23 cellular contexts compared by ENCODE assay signal in genomic region chr17:80358861-80359260, GRCh38.
"Had no signal": no experiment of that assay in that cellular context is flagged by ENCODE, and none has a peak within 500 bp of the region (broad histone marks: within the 10 kb centered on the region; RNA-seq: fewer than 3 reads in every experiment).

No MANE protein-coding gene starts in this region.

- ATAC-seq: left colon; left ventricle myocardium superior; naive thymus-derived CD4-positive, alpha-beta T cell; psoas muscle had no signal

- H3K27ac Mint-ChIP-seq: neural progenitor cell had no signal

- H3K4me3 ChIP-seq: dorsolateral prefrontal cortex, lung, neural progenitor cell, ovary, psoas muscle, right lobe of liver, testis had no signal

- H3K27ac ChIP-seq: dorsolateral prefrontal cortex, neural progenitor cell, ovary, psoas muscle, testis had no signal

- H3K4me2 ChIP-seq: neural progenitor cell had no signal

- H3K27me3 ChIP-seq: dorsolateral prefrontal cortex, neural progenitor cell, ovary, right lobe of liver, testis had no signal

- H3K4me3 Mint-ChIP-seq: naive thymus-derived CD4-positive, alpha-beta T cell; neural progenitor cell had no signal

- H3K4me1 ChIP-seq: neural progenitor cell, psoas muscle, right lobe of liver had no signal

- DNase-seq: caudate nucleus; cortex of kidney; effector CD8-positive, alpha-beta T cell; foreskin melanocyte; head of caudate nucleus; hippocampal formation; left colon; left ventricle myocardium superior; mesendoderm; naive thymus-derived CD4-positive, alpha-beta T cell; nucleus accumbens; psoas muscle; retina; right lobe of liver; stimulated activated CD4-positive, alpha-beta T cell treated with anti-CD3 and anti-CD28 coated beads, Interleukin-2, amount 100 ng/mL, for 24 hours; stimulated activated CD4-positive, alpha-beta T cell treated with anti-CD3 and anti-CD28 coated beads, Interleukin-4, amount 100 ng/mL, for 4 hours; stimulated activated naive CD4-positive, alpha-beta T cell treated with Interleukin-2 at 50 U/mL for 16 hours; testis; trophoblast cell had no signal

- H3K9me3 ChIP-seq: ovary, psoas muscle, right lobe of liver, testis had no signal

- H3K36me3 ChIP-seq: neural progenitor cell, ovary had no signal

- H2AFZ ChIP-seq: neural progenitor cell had no signal

- H3K9me3 Mint-ChIP-seq: naive thymus-derived CD4-positive, alpha-beta T cell; neural progenitor cell had no signal

- H3K9ac ChIP-seq: neural progenitor cell had no signal

- H3K4me1 Mint-ChIP-seq: naive thymus-derived CD4-positive, alpha-beta T cell; neural progenitor cell had no signal

- H3K27me3 Mint-ChIP-seq: naive thymus-derived CD4-positive, alpha-beta T cell had no signal
